In the genomic region with DNA sequence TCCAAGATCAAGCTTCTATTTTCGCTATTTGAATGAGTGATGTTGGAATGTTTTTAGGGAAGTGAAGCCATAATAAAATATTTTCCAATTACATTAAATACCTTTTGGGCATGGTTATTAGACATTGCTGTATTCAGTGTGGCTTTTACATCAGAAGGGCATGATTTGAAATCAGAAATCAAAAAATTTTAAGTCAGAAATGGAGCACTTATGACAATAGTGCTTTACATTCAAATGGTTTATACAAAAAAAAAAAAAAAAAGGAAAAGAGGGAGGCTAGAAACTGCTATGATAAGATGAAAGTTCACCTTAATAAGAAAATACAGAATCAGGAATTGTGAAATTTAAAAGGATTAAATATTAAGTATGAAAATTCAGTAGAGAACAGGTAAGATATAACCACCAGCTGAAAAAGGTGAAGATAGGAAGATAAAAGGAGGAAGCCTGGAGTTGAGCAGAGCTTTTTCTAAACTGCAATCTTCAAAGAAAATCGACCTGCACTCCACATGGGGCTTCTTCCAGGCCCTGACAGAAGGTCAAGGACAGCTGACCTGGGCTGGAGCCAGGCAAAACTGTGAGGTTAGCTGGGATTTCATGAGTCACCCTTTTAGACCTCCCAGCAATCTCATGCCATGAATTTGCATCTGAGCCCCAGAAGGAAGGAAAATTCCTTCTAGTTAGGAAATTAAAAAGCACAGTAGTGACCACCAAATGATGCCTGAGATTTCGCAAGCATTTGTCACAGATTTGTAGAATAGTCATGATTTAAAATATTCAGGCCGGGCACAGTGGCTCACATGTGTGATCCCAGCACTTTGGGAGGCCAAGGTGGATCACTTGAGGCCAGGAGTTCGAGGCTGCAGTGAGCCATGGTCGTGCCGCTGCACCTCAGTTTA, we compare ENCODE assay signal across 15 cellular contexts. TPM values are rescaled to one million over a fixed set of nuclear protein-coding genes. Genes with fewer than 3 reads are reported as not detected.
A peak's percentile ranks its signal among the peaks of the same experiment; 100 is the strongest.
DNase-seq lines count a peak whose midpoint lies in the region; ATAC-seq and TF ChIP-seq lines count a peak whose summit lies in the region.
"Had no signal": no experiment of that assay in that cellular context is flagged by ENCODE, and none has a peak within 500 bp of the region (broad histone marks: within the 10 kb centered on the region; RNA-seq: fewer than 3 reads in every experiment).

No MANE protein-coding gene starts in this region.

- H3F3A ChIP-seq in PC-9 (ENCODE audit: insufficient read depth, low read depth), result no peaks in the 10 kb centered on the region

- ATAC-seq in activated CD8-positive, alpha-beta memory T cell treated with anti-CD3 and anti-CD28 coated beads, Interleukin-2, amount 10 ng/mL, durations not matched to agents 7 days and 5 days, result no peak
- ATAC-seq: effector memory CD8-positive, alpha-beta T cell had no signal

- no peaks in the 10 kb centered on the region for H3K9me2 ChIP-seq in PC-9 (ENCODE audit: insufficient read depth)

- no peak overlapping the region for H3K4me3 Mint-ChIP-seq in nephron progenitor cell
- no peak overlapping the region for H3K4me3 Mint-ChIP-seq in activated CD8-positive, alpha-beta memory T cell treated with anti-CD3 and anti-CD28 coated beads, Interleukin-2, amount 10 ng/mL, durations not matched to agents 7 days and 5 days
- H3K4me3 Mint-ChIP-seq: CD8-positive, alpha-beta memory T cell; effector memory CD8-positive, alpha-beta T cell; memory B cell had no signal

- no peak overlapping the region for H3K4me2 ChIP-seq in PC-9

- no peaks in the 10 kb centered on the region for H3K36me3 ChIP-seq in PC-9 (ENCODE audit: low read depth)

- no peaks in the 10 kb centered on the region for H3K79me2 ChIP-seq in PC-9 (ENCODE audit: low read depth)

- peak overlapping the region; percentile 79 for H3K27ac Mint-ChIP-seq in nephron progenitor cell
- no peak overlapping the region for H3K27ac Mint-ChIP-seq in activated CD8-positive, alpha-beta memory T cell treated with anti-CD3 and anti-CD28 coated beads, Interleukin-2, amount 10 ng/mL, durations not matched to agents 7 days and 5 days
- H3K27ac Mint-ChIP-seq: CD8-positive, alpha-beta memory T cell; effector memory CD8-positive, alpha-beta T cell; memory B cell had no signal

- H3K4me1 ChIP-seq in PC-9 (replicated peaks; ENCODE audit: insufficient read depth), result no peaks in the 10 kb centered on the region

- peaks cover 23% of the 10 kb centered on the region for H3K9me3 Mint-ChIP-seq in nephron progenitor cell
- H3K9me3 Mint-ChIP-seq in activated CD8-positive, alpha-beta memory T cell treated with anti-CD3 and anti-CD28 coated beads, Interleukin-2, amount 10 ng/mL, durations not matched to agents 7 days and 5 days (ENCODE audit: low read depth), result peaks cover 4% of the 10 kb centered on the region

- peaks cover 4% of the 10 kb centered on the region for H3K9me3 ChIP-seq in PC-9 (ENCODE audit: insufficient read depth, low read depth)

- intact Hi-C loops in PC-9 (cut with micrococcal nuclease; ENCODE audit: unreplicated experiment), result loop anchor here (1.0 kb wide), 1 partner anchor 126 kb away; no protein-coding TSS in a partner anchor

- no peak overlapping the region for H2AFZ ChIP-seq in PC-9

- CTCF ChIA-PET in PC-9 (lab: Charles Lee), result no interaction called here
- CTCF ChIA-PET in activated CD8-positive, alpha-beta memory T cell treated with anti-CD3 and anti-CD28 coated beads, Interleukin-2, amount 10 ng/mL, durations not matched to agents 7 days and 5 days (lab: Charles Lee), result no interaction called here

- POLR2A ChIA-PET in PC-9 (lab: Charles Lee; ENCODE audit: unreplicated experiment), result interaction anchor here (0.7 kb wide), 1 partner anchor 127 kb away, joined by 5 read pairs; no protein-coding TSS in a partner anchor

- TF ChIP-seq CTCF in PC-9 (conservative IDR thresholded peaks at IDR 0.05), result no peak
- no peak for TF ChIP-seq CTCF in fibroblast of pulmonary artery (IDR thresholded peaks at IDR 0.05; ENCODE audit: low read length, missing control alignments)
- TF ChIP-seq CTCF in nephron progenitor cell (IDR thresholded peaks at IDR 0.05), result no peak

- no peaks in the 10 kb centered on the region for H3K27me3 ChIP-seq in PC-9 (ENCODE audit: insufficient read depth, low read depth)

- peaks cover 22% of the 10 kb centered on the region for H3K36me3 Mint-ChIP-seq in nephron progenitor cell (ENCODE audit: low read depth)
- peaks cover 2% of the 10 kb centered on the region for H3K36me3 Mint-ChIP-seq in activated CD8-positive, alpha-beta memory T cell treated with anti-CD3 and anti-CD28 coated beads, Interleukin-2, amount 10 ng/mL, durations not matched to agents 7 days and 5 days
- H3K36me3 Mint-ChIP-seq: CD8-positive, alpha-beta memory T cell had no signal

- no peaks in the 10 kb centered on the region for H3K27me3 Mint-ChIP-seq in nephron progenitor cell (ENCODE audit: low read depth, poor library complexity)
- H3K27me3 Mint-ChIP-seq in activated CD8-positive, alpha-beta memory T cell treated with anti-CD3 and anti-CD28 coated beads, Interleukin-2, amount 10 ng/mL, durations not matched to agents 7 days and 5 days, result peaks cover 2% of the 10 kb centered on the region
- H3K27me3 Mint-ChIP-seq: CD8-positive, alpha-beta memory T cell; effector memory CD8-positive, alpha-beta T cell; memory B cell had no signal

- no peak overlapping the region for H3K4me3 ChIP-seq in PC-9
- H3K4me3 ChIP-seq in fibroblast of pulmonary artery (replicated peaks; ENCODE audit: low read depth, low read length), result no peak overlapping the region
- H3K4me3 ChIP-seq: skin epidermis had no signal

- H4K20me1 ChIP-seq in PC-9 (ENCODE audit: insufficient read depth), result no peaks in the 10 kb centered on the region

- H3K27ac ChIP-seq in PC-9, result no peak overlapping the region

- peaks cover 54% of the 10 kb centered on the region for H3K4me1 Mint-ChIP-seq in nephron progenitor cell
- no peaks in the 10 kb centered on the region for H3K4me1 Mint-ChIP-seq in activated CD8-positive, alpha-beta memory T cell treated with anti-CD3 and anti-CD28 coated beads, Interleukin-2, amount 10 ng/mL, durations not matched to agents 7 days and 5 days
- H3K4me1 Mint-ChIP-seq: CD8-positive, alpha-beta memory T cell; memory B cell had no signal

- no TSS peak for BruUV-seq in PC-9 (replicated peaks; lab: Mats Ljungman, UMichigan)

- DNase-seq in EL (peak; percentile 94), PC-9 (peak; percentile 40 to 44), fibroblast of pulmonary artery (ENCODE audit: low read depth) (peak; percentile 62), nephron progenitor cell (peak; percentile 30), NCI-H526 treated with DMSO at 0.1 percent for 48 hours (lab: John Stamatoyannopoulos, UW) (no peak), GM19240 (ENCODE audit: insufficient read length, low spot score) (no peak), NCI-H1436 treated with DMSO at 0.1 percent for 48 hours (lab: John Stamatoyannopoulos, UW) (no peak)
- no peak for DNase-seq in activated CD8-positive, alpha-beta memory T cell treated with anti-CD3 and anti-CD28 coated beads, Interleukin-2, amount 10 ng/mL, durations not matched to agents 7 days and 5 days
- DNase-seq: activated CD4-positive, alpha-beta T cell treated with anti-CD3 and anti-CD28 coated beads for 48 hours; activated naive CD4-positive, alpha-beta T cell treated with Interleukin-2 at 50 U/mL for 16 hours; CD8-positive, alpha-beta memory T cell; effector memory CD8-positive, alpha-beta T cell; NCI-H2081 treated with DMSO at 0.1 percent for 48 hours had no signal

RNA-seq across cellular contexts. Expression of a gene that starts 23.4 kb away (rescaled TPM):
- 62.4 and 63.5 TPM in 2 replicates for total RNA-seq in PC-9 (2021)
- total RNA-seq in activated CD8-positive, alpha-beta memory T cell treated with anti-CD3 and anti-CD28 coated beads, Interleukin-2, amount 10 ng/mL, durations not matched to agents 7 days and 5 days, result under 1 TPM; 0.29 to 0.47 TPM

Comparison
In these comparisons a context has a peak if more than half of its experiments do, and no peak if none do; other contexts are left out.
1. DNase-seq: peak in EL (single experiment), PC-9 (2 of 2), fibroblast of pulmonary artery (single experiment) and nephron progenitor cell (single experiment); none in NCI-H526 treated with DMSO at 0.1 percent for 48 hours (single experiment), GM19240 (single experiment), NCI-H1436 treated with DMSO at 0.1 percent for 48 hours (single experiment) and activated CD8-positive, alpha-beta memory T cell treated with anti-CD3 and anti-CD28 coated beads, Interleukin-2, amount 10 ng/mL, durations not matched to agents 7 days and 5 days (single experiment).
2. RNA of a gene that starts 23.4 kb away (total RNA-seq): 62.4 to 63.5 TPM in PC-9; 0.29 to 0.47 TPM in activated CD8-positive, alpha-beta memory T cell treated with anti-CD3 and anti-CD28 coated beads, Interleukin-2, amount 10 ng/mL, durations not matched to agents 7 days and 5 days; every median in the first group is over 10 times any median in the second.